In genomic region chr5:173781432-173781825, GRCh38 we compare ENCODE assay signal across 9 cellular contexts.
DNase-seq lines count a peak whose midpoint lies in the region; ATAC-seq, FAIRE-seq and TF ChIP-seq lines count a peak whose summit lies in the region.
"Had no signal": no experiment of that assay in that cellular context is flagged by ENCODE, and none has a peak within 500 bp of the region (broad histone marks: within the 10 kb centered on the region; RNA-seq: fewer than 3 reads in every experiment).

No MANE protein-coding gene starts in this region.

- no peaks in the 10 kb centered on the region for H3K36me3 Mint-ChIP-seq in CD8-positive, alpha-beta T cell

- H3K9ac ChIP-seq in parathyroid adenoma: no peak overlapping the region

- no peak for FAIRE-seq in H54 (lab: Jason Lieb, UNC)
- FAIRE-seq: RCC 7860 had no signal

- peaks cover 6% of the 10 kb centered on the region for H3K4me1 ChIP-seq in CD8-positive, alpha-beta T cell (ENCODE audit: insufficient read depth, low read length)
- peaks cover 22% of the 10 kb centered on the region for H3K4me1 ChIP-seq in parathyroid adenoma

- peaks cover 2% of the 10 kb centered on the region for H3K79me2 ChIP-seq in parathyroid adenoma

- H3K4me3 Mint-ChIP-seq in CD8-positive, alpha-beta T cell: no peak overlapping the region

- POLR2A ChIA-PET in CD8-positive, alpha-beta T cell (lab: Charles Lee): no interaction called here
- POLR2A ChIA-PET in RWPE1 (lab: Yijun Ruan, JAX; ENCODE audit: low non-redundant PET): no interaction called here

- H3K9me3 Mint-ChIP-seq in CD8-positive, alpha-beta T cell: no peaks in the 10 kb centered on the region

- no peak overlapping the region for H3K4me2 ChIP-seq in parathyroid adenoma (ENCODE audit: low read length)

- H3K27ac Mint-ChIP-seq in CD8-positive, alpha-beta T cell: peak overlapping the region; percentile 86

- H3K9me3 ChIP-seq in CD8-positive, alpha-beta T cell (ENCODE audit: low read length): no peaks in the 10 kb centered on the region
- H3K9me3 ChIP-seq in parathyroid adenoma (ENCODE audit: control insufficient read depth, low read length): no peaks in the 10 kb centered on the region

- H3K27me3 ChIP-seq in CD8-positive, alpha-beta T cell (ENCODE audit: insufficient read depth, low read length): no peaks in the 10 kb centered on the region
- H3K27me3 ChIP-seq in parathyroid adenoma (ENCODE audit: control insufficient read depth, insufficient read depth, low read length): no peaks in the 10 kb centered on the region

- peak overlapping the region; percentile 61 for H2AFZ ChIP-seq in parathyroid adenoma

- TF ChIP-seq CTCF in CD8-positive, alpha-beta T cell (IDR thresholded peaks at IDR 0.05): no peak
- TF ChIP-seq CTCF in RWPE1 (conservative IDR thresholded peaks at IDR 0.05; ENCODE audit: low read depth): no peak
- TF ChIP-seq CTCF in parathyroid adenoma (IDR thresholded peaks at IDR 0.05): no peak

- ATAC-seq in CD8-positive, alpha-beta T cell: no peak
- ATAC-seq in GM18873 (IDR thresholded peaks at IDR 0.05; ENCODE audit: low FRiP score, unreplicated experiment) (no peak), GM18868 (IDR thresholded peaks at IDR 0.05; ENCODE audit: unreplicated experiment) (no peak)

- intact Hi-C loops in CD8-positive, alpha-beta T cell (cut with DNase I, micrococcal nuclease): loop anchor here (10.0 kb wide), 2 partner anchors 133 to 143 kb away; no protein-coding TSS in a partner anchor

- TF ChIP-seq POLR2A in H54 (IDR thresholded peaks at IDR 0.05; ENCODE audit: low read depth, low read length): no peak

- H3K4me3 ChIP-seq in CD8-positive, alpha-beta T cell (ENCODE audit: low read depth, low read length): no peak overlapping the region
- no peak overlapping the region for H3K4me3 ChIP-seq in parathyroid adenoma (ENCODE audit: low read depth, low read length)

- no peak for DNase-seq in CD8-positive, alpha-beta T cell
- DNase-seq in RWPE1 (ENCODE audit: low spot score): no peak
- DNase-seq in epidermal melanocyte (ENCODE audit: insufficient read length, low spot score): peak; percentile 39
- DNase-seq in D341Med (ENCODE audit: low spot score): no peak
- DNase-seq in H54 (ENCODE audit: insufficient read length, low spot score): no peak

- peaks cover 15% of the 10 kb centered on the region for H3K4me1 Mint-ChIP-seq in CD8-positive, alpha-beta T cell (ENCODE audit: low read depth)

- CTCF ChIA-PET in CD8-positive, alpha-beta T cell (lab: Charles Lee): no interaction called here
- CTCF ChIA-PET in RWPE1 (lab: Yijun Ruan, JAX): interaction anchor here (0.6 to 0.7 kb wide), 2 partner anchors 15 to 176 kb away, joined by 3 to 4 read pairs; no protein-coding TSS in a partner anchor

- no peaks in the 10 kb centered on the region for H3K27me3 Mint-ChIP-seq in CD8-positive, alpha-beta T cell (ENCODE audit: low read depth)

- H3K36me3 ChIP-seq in CD8-positive, alpha-beta T cell (ENCODE audit: insufficient read depth, low read length): no peaks in the 10 kb centered on the region
- no peaks in the 10 kb centered on the region for H3K36me3 ChIP-seq in parathyroid adenoma (ENCODE audit: control insufficient read depth, insufficient read depth, low read length)

- H3K27ac ChIP-seq in CD8-positive, alpha-beta T cell (ENCODE audit: low read depth, low read length): no peak overlapping the region
- H3K27ac ChIP-seq in RWPE1 (peak overlapping the region; percentile 40), parathyroid adenoma (peak overlapping the region; percentile 67)
